Comparison of ENCODE assay signal across 14 cellular contexts in the genomic region with DNA sequence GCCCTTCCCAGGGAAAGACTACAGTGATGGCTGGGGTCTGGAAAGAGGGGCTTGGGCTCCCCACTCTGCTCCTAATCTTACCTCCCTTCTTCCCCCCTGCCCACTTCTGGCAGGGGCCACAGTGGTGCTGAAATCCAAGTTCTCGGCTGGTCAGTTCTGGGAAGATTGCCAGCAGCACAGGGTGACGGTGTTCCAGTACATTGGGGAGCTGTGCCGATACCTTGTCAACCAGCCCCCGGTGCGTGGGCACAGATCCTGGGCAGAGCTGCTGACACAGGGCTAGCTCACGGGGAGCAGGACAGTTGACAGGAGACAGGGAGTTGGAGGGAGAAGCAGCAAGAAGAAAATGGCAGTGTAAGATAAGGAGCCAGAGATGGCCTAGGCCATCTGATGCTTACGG. TPM values are rescaled to one million over a fixed set of nuclear protein-coding genes. Genes with fewer than 3 reads are reported as not detected.
DNase-seq lines count a peak whose midpoint lies in the region; ATAC-seq and TF ChIP-seq lines count a peak whose summit lies in the region.
"Had no signal": no experiment of that assay in that cellular context is flagged by ENCODE, and none has a peak within 500 bp of the region (broad histone marks: within the 10 kb centered on the region; RNA-seq: fewer than 3 reads in every experiment).

No MANE protein-coding gene starts in this region.

- H3K4me1 ChIP-seq in mucosa of stomach (ENCODE audit: control insufficient read depth, insufficient read depth, low read length) (peaks cover 37% of the 10 kb centered on the region), thyroid gland (peaks cover 13 to 49% of the 10 kb centered on the region in 2 donors)

- no peaks in the 10 kb centered on the region for H3K9me3 Mint-ChIP-seq in activated naive CD4-positive, alpha-beta T cell treated with anti-CD3 and anti-CD28 coated beads, Interleukin-2, amount 10 ng/mL, durations not matched to agents 7 days and 5 days
- H3K9me3 Mint-ChIP-seq in activated naive CD4-positive, alpha-beta T cell treated with anti-CD3 and anti-CD28 coated beads, Interleukin-2, amount 50 U/mL, for 72 hours: no peaks in the 10 kb centered on the region
- H3K9me3 Mint-ChIP-seq: T-cell had no signal

- no peak overlapping the region for H3K4me3 Mint-ChIP-seq in activated naive CD4-positive, alpha-beta T cell treated with anti-CD3 and anti-CD28 coated beads, Interleukin-2, amount 10 ng/mL, durations not matched to agents 7 days and 5 days

- no peak overlapping the region for H3K27ac ChIP-seq in thyroid gland
- H3K27ac ChIP-seq: uterus had no signal

- no peak for TF ChIP-seq POLR2A in thyroid gland (IDR thresholded peaks at IDR 0.05)

- H3K36me3 Mint-ChIP-seq in activated naive CD4-positive, alpha-beta T cell treated with anti-CD3 and anti-CD28 coated beads, Interleukin-2, amount 10 ng/mL, durations not matched to agents 7 days and 5 days: peaks cover 11% of the 10 kb centered on the region
- H3K36me3 Mint-ChIP-seq in activated naive CD4-positive, alpha-beta T cell treated with anti-CD3 and anti-CD28 coated beads, Interleukin-2, amount 50 U/mL, for 72 hours: no peaks in the 10 kb centered on the region

- peaks cover 11% of the 10 kb centered on the region for H3K27me3 Mint-ChIP-seq in activated naive CD4-positive, alpha-beta T cell treated with anti-CD3 and anti-CD28 coated beads, Interleukin-2, amount 10 ng/mL, durations not matched to agents 7 days and 5 days
- H3K27me3 Mint-ChIP-seq: T-cell had no signal

- CTCF ChIA-PET in activated naive CD4-positive, alpha-beta T cell treated with anti-CD3 and anti-CD28 coated beads, Interleukin-2, amount 10 ng/mL, durations not matched to agents 7 days and 5 days (lab: Charles Lee): no interaction called here

- TF ChIP-seq CTCF in thyroid gland (IDR thresholded peaks at IDR 0.05): no peak

- no peak for ATAC-seq in activated naive CD4-positive, alpha-beta T cell treated with anti-CD3 and anti-CD28 coated beads, Interleukin-2, amount 50 U/mL, for 72 hours
- ATAC-seq: Panc1, T-cell had no signal

- H3K4me1 Mint-ChIP-seq in activated naive CD4-positive, alpha-beta T cell treated with anti-CD3 and anti-CD28 coated beads, Interleukin-2, amount 10 ng/mL, durations not matched to agents 7 days and 5 days: peaks cover 38% of the 10 kb centered on the region

- DNase-seq in activated naive CD4-positive, alpha-beta T cell treated with anti-CD3 and anti-CD28 coated beads, Interleukin-2, amount 10 ng/mL, durations not matched to agents 7 days and 5 days: no peak
- no peak for DNase-seq in activated naive CD4-positive, alpha-beta T cell treated with anti-CD3 and anti-CD28 coated beads, Interleukin-2, amount 50 U/mL, for 72 hours (ENCODE audit: low spot score in 2 of 2)
- DNase-seq in cerebellar cortex (ENCODE audit: low spot score) (peak; percentile 38), thyroid gland (peak; percentile 89 to 91), activated T-cell treated with anti-CD3 and anti-CD28 coated beads for 4 hours (no peak), SW 1271 (lab: John Stamatoyannopoulos, UW) (no peak)
- no peak for DNase-seq in activated CD8-positive, alpha-beta memory T cell treated with anti-CD3 and anti-CD28 coated beads, Interleukin-2, amount 50 U/mL, for 48 hours
- DNase-seq: activated CD4-positive, alpha-beta T cell treated with anti-CD3 and anti-CD28 coated beads for 48 hours; activated effector memory CD4-positive, alpha-beta T cell treated with anti-CD3 and anti-CD28 coated beads, Interleukin-2, amount 50 U/mL, for 16 hours; NCI-H2227 treated with DMSO at 0.1 percent for 48 hours; T-cell had no signal

- H3K9me3 ChIP-seq in mucosa of stomach (ENCODE audit: control insufficient read depth, low read length) (no peaks in the 10 kb centered on the region), thyroid gland (no peaks in the 10 kb centered on the region)
- H3K9me3 ChIP-seq: uterus had no signal

- H3K4me3 ChIP-seq in mucosa of stomach (ENCODE audit: low read length) (no peak overlapping the region), thyroid gland (replicated peaks in 1 of 3) (no peak overlapping the region)
- H3K4me3 ChIP-seq: uterus had no signal

- H3K27me3 ChIP-seq in mucosa of stomach (ENCODE audit: control insufficient read depth, insufficient read depth, low read length) (no peaks in the 10 kb centered on the region), thyroid gland (no peaks in the 10 kb centered on the region)
- H3K27me3 ChIP-seq: uterus had no signal

- H3K9ac ChIP-seq in mucosa of stomach (ENCODE audit: low read length): peak overlapping the region; percentile 11

- 21 to 37% methylated on average over 7 of the region's 7 CpGs for WGBS in thyroid gland, 2 donors

- intact Hi-C loops in thyroid gland (cut with DNase I): no loop called here

- H3K27ac Mint-ChIP-seq in activated naive CD4-positive, alpha-beta T cell treated with anti-CD3 and anti-CD28 coated beads, Interleukin-2, amount 10 ng/mL, durations not matched to agents 7 days and 5 days: peak overlapping the region; percentile 47
- no peak overlapping the region for H3K27ac Mint-ChIP-seq in activated naive CD4-positive, alpha-beta T cell treated with anti-CD3 and anti-CD28 coated beads, Interleukin-2, amount 50 U/mL, for 72 hours

- H3K36me3 ChIP-seq in mucosa of stomach (ENCODE audit: control insufficient read depth, insufficient read depth, low read length) (no peaks in the 10 kb centered on the region), thyroid gland (peaks cover under 1 to 8% of the 10 kb centered on the region in 2 donors)
- H3K36me3 ChIP-seq: uterus had no signal

RNA-seq across cellular contexts. Expression of gene SLC27A3, which starts 2.4 kb away (rescaled TPM):
- 1 to 10 TPM; 7.0 to 8.3 TPM for total RNA-seq in activated naive CD4-positive, alpha-beta T cell treated with anti-CD3 and anti-CD28 coated beads, Interleukin-2, amount 50 U/mL, for 72 hours
- 10 to 100 TPM; 14.4 to 32.5 (median 23.2) TPM for total RNA-seq in thyroid gland

RNA-seq across cellular contexts. Expression of gene INTS3, which starts 49.8 kb away (rescaled TPM):
- total RNA-seq in activated naive CD4-positive, alpha-beta T cell treated with anti-CD3 and anti-CD28 coated beads, Interleukin-2, amount 50 U/mL, for 72 hours: 10 to 100 TPM; 58.2 to 64.9 TPM
- 10 to 100 TPM; 50.0 to 60.9 (median 56.3) TPM for total RNA-seq in thyroid gland

Comparison
In these comparisons a context has a peak if more than half of its experiments do, and no peak if none do; other contexts are left out.
1. DNase-seq: peak in cerebellar cortex (single experiment) and thyroid gland (2 of 2); none in activated naive CD4-positive, alpha-beta T cell treated with anti-CD3 and anti-CD28 coated beads, Interleukin-2, amount 10 ng/mL, durations not matched to agents 7 days and 5 days (single experiment), activated naive CD4-positive, alpha-beta T cell treated with anti-CD3 and anti-CD28 coated beads, Interleukin-2, amount 50 U/mL, for 72 hours (0 of 2), activated CD8-positive, alpha-beta memory T cell treated with anti-CD3 and anti-CD28 coated beads, Interleukin-2, amount 50 U/mL, for 48 hours (single experiment), activated T-cell treated with anti-CD3 and anti-CD28 coated beads for 4 hours (single experiment) and SW 1271 (0 of 2).